Comparison of ENCODE assay signal across 8 cellular contexts in the genomic region with DNA sequence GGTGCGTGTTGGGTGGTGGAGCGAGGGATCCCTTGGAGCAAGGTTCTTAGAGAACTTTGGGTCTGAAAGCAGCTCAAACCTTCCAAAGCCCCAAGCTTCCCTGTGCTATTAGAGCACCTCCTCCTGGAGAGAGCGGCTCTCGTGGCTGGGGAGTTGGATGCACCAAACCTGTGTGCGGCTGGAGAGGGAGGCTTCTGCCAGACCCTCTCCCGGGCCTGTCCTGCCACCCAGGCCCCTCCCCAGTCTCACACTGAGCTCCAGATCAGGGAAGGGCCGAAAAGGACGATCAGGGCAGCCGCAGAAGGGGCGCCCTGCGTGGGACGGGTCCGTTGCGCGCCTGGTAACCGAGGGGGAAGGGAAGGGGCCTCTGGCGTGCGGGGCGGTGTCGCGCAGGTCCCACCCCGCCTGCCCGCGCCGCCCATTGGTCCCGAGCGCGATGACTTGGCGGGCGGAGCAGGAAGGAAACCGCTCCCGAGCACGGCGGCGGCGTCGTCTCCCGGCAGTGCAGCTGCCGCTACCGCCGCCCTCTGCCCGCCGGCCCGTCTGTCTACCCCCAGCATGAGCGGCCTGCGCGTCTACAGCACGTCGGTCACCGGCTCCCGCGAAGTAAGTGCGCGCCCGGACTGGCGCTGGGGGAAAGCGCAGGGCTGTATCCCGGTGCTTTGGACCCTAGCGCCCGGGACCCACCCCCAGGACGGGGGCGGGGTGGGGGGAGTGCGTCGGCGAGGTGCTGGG. TPM values are rescaled to one million over a fixed set of nuclear protein-coding genes. Genes with fewer than 3 reads are reported as not detected.
DNase-seq lines count a peak whose midpoint lies in the region; ATAC-seq and TF ChIP-seq lines count a peak whose summit lies in the region.

A gene (plus strand): TSS at position 489 of the 735 bp plus-strand sequence. CDS start 70 bp downstream, at position 559.

- CTCF ChIA-PET in activated naive CD4-positive, alpha-beta T cell treated with anti-CD3 and anti-CD28 coated beads for 36 hours (lab: Charles Lee) = interaction anchor here (0.7 to 9.0 kb wide), 7 partner anchors 7 to 137 kb away, joined by 3 to 193 read pairs (median 5); a partner anchor contains a TSS

- H3K9me3 ChIP-seq in SK-N-MC (ENCODE audit: low read depth, low read length) (no peaks in the 10 kb centered on the region), gastroesophageal sphincter (no peaks in the 10 kb centered on the region)

- peak within 1 kb of the TSS; percentile 97 for H3K4me3 ChIP-seq in SK-N-MC
- peak within 1 kb of the TSS; percentile 70 to 93 for H3K4me3 ChIP-seq in gastroesophageal sphincter

- DNase-seq in DMS79 treated with DMSO at 0.1 percent for 48 hours (lab: John Stamatoyannopoulos, UW) (peak; percentile 83), LHCN-M2 (ENCODE audit: low read depth) (peak; percentile 81), SK-N-MC (ENCODE audit: low read depth, low spot score) (no peak), nucleus accumbens (lab: John Stamatoyannopoulos, UW) (peak in 54 of 56 donors; percentile 30 to 92 (median 74)), superior temporal gyrus (ENCODE audit: extremely low spot score) (peak; percentile 82)
- peak; percentile 86 for DNase-seq in activated naive CD4-positive, alpha-beta T cell treated with anti-CD3 and anti-CD28 coated beads for 36 hours

- peak within 1 kb of the TSS; percentile 81 for H3K4me3 Mint-ChIP-seq in activated naive CD4-positive, alpha-beta T cell treated with anti-CD3 and anti-CD28 coated beads for 36 hours

- TF ChIP-seq POLR2A in gastroesophageal sphincter (IDR thresholded peaks at IDR 0.05) = peak; percentile 95 to 96

- H3K36me3 Mint-ChIP-seq in activated naive CD4-positive, alpha-beta T cell treated with anti-CD3 and anti-CD28 coated beads for 36 hours (ENCODE audit: low read depth) = peaks cover 33% of the 10 kb centered on the region

- peak within 1 kb of the TSS; percentile 76 for H3K9ac ChIP-seq in SK-N-MC (ENCODE audit: insufficient read length)

- no peaks in the 10 kb centered on the region for H3K27me3 ChIP-seq in gastroesophageal sphincter

- TF ChIP-seq EP300 in gastroesophageal sphincter (IDR thresholded peaks at IDR 0.05) = no peak

- 0% methylated on average over 3 of the region's 65 CpGs; no CpG with 5 or more reads in 1 of the 2 donors for WGBS in gastroesophageal sphincter (ENCODE audit: low coverage in 1 of 2), 2 donors

- peaks cover 0 to 89% (median 55%) of the 10 kb centered on the region in 3 donors for H3K4me1 ChIP-seq in gastroesophageal sphincter

- intact Hi-C loops in activated naive CD4-positive, alpha-beta T cell treated with anti-CD3 and anti-CD28 coated beads for 36 hours (cut with micrococcal nuclease) = loop anchor here (1.0 to 5.0 kb wide), 3 partner anchors 8 to 167 kb away; a partner anchor contains a TSS

- peak in 2 of 4 experiments; percentile 31 to 58 for TF ChIP-seq CTCF in gastroesophageal sphincter (IDR thresholded peaks at IDR 0.05)

- no peaks in the 10 kb centered on the region for H3K27me3 Mint-ChIP-seq in activated naive CD4-positive, alpha-beta T cell treated with anti-CD3 and anti-CD28 coated beads for 36 hours (ENCODE audit: low read depth)

- H3K27ac ChIP-seq in SK-N-MC (peak within 1 kb of the TSS; percentile 44; the same call in 1 of the 2 replicates), gastroesophageal sphincter (peak within 1 kb of the TSS; percentile 87 to 97 (median 95))

- H3K4me1 Mint-ChIP-seq in activated naive CD4-positive, alpha-beta T cell treated with anti-CD3 and anti-CD28 coated beads for 36 hours (ENCODE audit: low read depth) = peaks cover 87% of the 10 kb centered on the region

- ATAC-seq in GM21717 (IDR thresholded peaks at IDR 0.05; ENCODE audit: unreplicated experiment) (peak; percentile 51), gastroesophageal sphincter (peak; percentile 88)

- no peaks in the 10 kb centered on the region for H3K9me3 Mint-ChIP-seq in activated naive CD4-positive, alpha-beta T cell treated with anti-CD3 and anti-CD28 coated beads for 36 hours

- peak within 1 kb of the TSS; percentile 87 for H3K27ac Mint-ChIP-seq in activated naive CD4-positive, alpha-beta T cell treated with anti-CD3 and anti-CD28 coated beads for 36 hours

- H3K36me3 ChIP-seq in SK-N-MC (ENCODE audit: insufficient read depth, low read length) (peaks cover 34% of the 10 kb centered on the region), gastroesophageal sphincter (peaks cover 0 to 6% of the 10 kb centered on the region in 2 donors)

RNA-seq across cellular contexts. Expression of the gene that starts here (rescaled TPM):
- total RNA-seq in LHCN-M2 (2014; rRNA removed) = 221 and 264 TPM in 2 replicates
- 980 TPM for polyA plus RNA-seq in LHCN-M2 (2012)
- total RNA-seq in activated naive CD4-positive, alpha-beta T cell treated with anti-CD3 and anti-CD28 coated beads for 36 hours = 100 to 1,000 TPM; 130 to 132 TPM
- total RNA-seq in gastroesophageal sphincter = 10 to 100 TPM; 31.6 to 60.2 (median 44.0) TPM
